ENCODE assay signal across 13 cellular contexts in genomic region chr3:125032100-125032643, GRCh38. TPM values are rescaled to one million over a fixed set of nuclear protein-coding genes. Genes with fewer than 3 reads are reported as not detected.
DNase-seq lines count a peak whose midpoint lies in the region; ATAC-seq, FAIRE-seq and TF ChIP-seq lines count a peak whose summit lies in the region.
"Had no signal": no experiment of that assay in that cellular context is flagged by ENCODE, and none has a peak within 500 bp of the region (broad histone marks: within the 10 kb centered on the region; RNA-seq: fewer than 3 reads in every experiment).

No MANE protein-coding gene starts in this region.

- H3K27me3 Mint-ChIP-seq in nephron (ENCODE audit: low read depth) (peaks cover 4% of the 10 kb centered on the region), type B pancreatic cell (no peaks in the 10 kb centered on the region)

- no peaks in the 10 kb centered on the region for H3K9me3 ChIP-seq in Panc1 (ENCODE audit: control insufficient read depth, insufficient read depth, low read depth, low read length)
- H3K9me3 ChIP-seq in esophagus squamous epithelium: no peaks in the 10 kb centered on the region

- DNase-seq in ELR (ENCODE audit: low read depth) (peak; percentile 39), Panc1 (ENCODE audit: low read depth, low spot score) (no peak), esophagus squamous epithelium (lab: John Stamatoyannopoulos, UW) (no peak), type B pancreatic cell (ENCODE audit: extremely low spot score, unreplicated experiment) (no peak), GM12892 (ENCODE audit: insufficient read length) (no peak)
- no peak for DNase-seq in activated CD4-positive, alpha-beta T cell treated with anti-CD3 and anti-CD28 coated beads, Interleukin-2, amount 50 U/mL, for 4 hours
- DNase-seq: GF-D8, NCI-H2227 treated with DMSO at 0.1 percent for 48 hours, T-helper 1 cell had no signal

- POLR2A ChIA-PET in Panc1 (lab: Charles Lee): interaction anchor here (1.1 kb wide), 1 partner anchor 89 kb away, joined by 3 read pairs; no protein-coding TSS in a partner anchor

- intact Hi-C loops in Panc1 (cut with micrococcal nuclease; ENCODE audit: unreplicated experiment) (no loop called here), esophagus squamous epithelium (cut with DNase I) (no loop called here)

- H3K4me3 Mint-ChIP-seq in nephron: no peak overlapping the region
- no peak overlapping the region for H3K4me3 Mint-ChIP-seq in type B pancreatic cell
- H3K4me3 Mint-ChIP-seq: stimulated activated effector memory CD8-positive, alpha-beta T cell treated with anti-CD3 and anti-CD28 coated beads, Interleukin-12 subunit alpha, Interleukin-12 subunit beta, amount 100 ng/mL, for 72 hours had no signal

- CTCF ChIA-PET in Panc1 (lab: Charles Lee): interaction anchor here (0.6 kb wide), 1 partner anchor 9 kb away, joined by 3 read pairs; no protein-coding TSS in a partner anchor

- BruUV-seq in Panc1 (replicated peaks; lab: Mats Ljungman, UMichigan): no TSS peak

- ATAC-seq in Panc1 (peak; percentile 80), GM21786 (IDR thresholded peaks at IDR 0.05; ENCODE audit: unreplicated experiment) (no peak)
- ATAC-seq: stimulated activated effector memory CD8-positive, alpha-beta T cell treated with anti-CD3 and anti-CD28 coated beads, Interleukin-12 subunit alpha, Interleukin-12 subunit beta, amount 100 ng/mL, for 72 hours had no signal

- TF ChIP-seq POLR2A in esophagus squamous epithelium (IDR thresholded peaks at IDR 0.05) (no peak), GM12892 (IDR thresholded peaks at IDR 0.05; ENCODE audit: low read depth, low read length) (no peak)

- peaks cover 19% of the 10 kb centered on the region for H3K36me3 Mint-ChIP-seq in nephron (ENCODE audit: low read depth)
- peaks cover 25% of the 10 kb centered on the region for H3K36me3 Mint-ChIP-seq in type B pancreatic cell

- H3K27ac ChIP-seq in Panc1 (ENCODE audit: low read length) (peak overlapping the region; percentile 29), esophagus squamous epithelium (peak overlapping the region in 3 of 4 donors; percentile 14 to 30 (median 27))

- H3K27ac Mint-ChIP-seq in nephron (peak overlapping the region; percentile 22 to 86 (median 76)), type B pancreatic cell (no peak overlapping the region)
- H3K27ac Mint-ChIP-seq: stimulated activated effector memory CD8-positive, alpha-beta T cell treated with anti-CD3 and anti-CD28 coated beads, Interleukin-12 subunit alpha, Interleukin-12 subunit beta, amount 100 ng/mL, for 72 hours had no signal

- H3K4me1 Mint-ChIP-seq in nephron (peaks cover 16% of the 10 kb centered on the region), type B pancreatic cell (ENCODE audit: unreplicated experiment) (peaks cover 11% of the 10 kb centered on the region)

- no peak overlapping the region for H3K4me3 ChIP-seq in Panc1 (ENCODE audit: low read depth in 2 of 2, low read length in 2 of 2)
- H3K4me3 ChIP-seq in esophagus squamous epithelium: no peak overlapping the region

- FAIRE-seq in GM12892 (lab: Jason Lieb, UNC): no peak
- FAIRE-seq: islet of Langerhans had no signal

- in situ Hi-C loops in Panc1 (cut with HindIII; ENCODE audit: low pct_unique_long_range_greater_than_20kb, low sequenced_read_pairs): no loop called here

- peaks cover 21% of the 10 kb centered on the region for H3K4me1 ChIP-seq in Panc1 (ENCODE audit: control insufficient read depth, insufficient read depth, low read length)
- peaks cover 0 to 19% (median 0%) of the 10 kb centered on the region in 3 donors for H3K4me1 ChIP-seq in esophagus squamous epithelium

- H3K9me3 Mint-ChIP-seq in nephron: peaks cover 18% of the 10 kb centered on the region
- H3K9me3 Mint-ChIP-seq in type B pancreatic cell: peaks cover 5% of the 10 kb centered on the region

- H3K27me3 ChIP-seq in Panc1 (ENCODE audit: control insufficient read depth, insufficient read depth, low read length): no peaks in the 10 kb centered on the region
- H3K27me3 ChIP-seq in esophagus squamous epithelium: no peaks in the 10 kb centered on the region

- TF ChIP-seq CTCF in Panc1 (IDR thresholded peaks at IDR 0.05) (no peak), esophagus squamous epithelium (IDR thresholded peaks at IDR 0.05) (peak in 1 of 6 experiments; percentile 5), nephron (IDR thresholded peaks at IDR 0.05; ENCODE audit: unreplicated experiment in 3 of 3) (no peak), type B pancreatic cell (conservative IDR thresholded peaks at IDR 0.05) (no peak)

- H3K36me3 ChIP-seq in Panc1 (ENCODE audit: control insufficient read depth, insufficient read depth, low read length): no peaks in the 10 kb centered on the region
- peaks cover 1 to 25% (median 12%) of the 10 kb centered on the region in 3 donors for H3K36me3 ChIP-seq in esophagus squamous epithelium

- WGBS in esophagus squamous epithelium, 2 donors: 54 to 63% methylated on average over 4 of the region's 5 CpGs

RNA-seq across cellular contexts. Expression of gene HEG1, which starts 23.6 kb away (rescaled TPM):
- total RNA-seq in Panc1 (2021; ENCODE audit: unreplicated experiment): 141 TPM
- 63.2 TPM for polyA plus RNA-seq in Panc1 (2012; ENCODE audit: insufficient read length)
- total RNA-seq in esophagus squamous epithelium: 10 to 100 TPM; 13.3 to 37.2 (median 22.5) TPM
- 12.4 and 43.1 TPM in 2 replicates for total RNA-seq in type B pancreatic cell (ENCODE audit: low replicate concordance)
- 13.3 TPM for polyA plus RNA-seq in GM12892 (2012; ENCODE audit: missing spikeins)
